10 cellular contexts compared by ENCODE assay signal in genomic region chr1:65105596-65105995, GRCh38.
"Had no signal": no experiment of that assay in that cellular context is flagged by ENCODE, and none has a peak within 500 bp of the region (broad histone marks: within the 10 kb centered on the region; RNA-seq: fewer than 3 reads in every experiment).

No MANE protein-coding gene starts in this region.

- H3K9me3 ChIP-seq: vagina had no signal

- DNase-seq: activated CD4-positive, alpha-beta memory T cell treated with anti-CD3 and anti-CD28 coated beads, Interleukin-2, amount 10 ng/mL, durations not matched to agents 7 days and 5 days; effector CD4-positive, alpha-beta T cell; islet precursor cell; T1000; tibial artery had no signal

- H3K79me2 ChIP-seq: parathyroid adenoma had no signal

- H3K4me3 ChIP-seq: cardiac muscle cell, skin epidermis, tibial artery, vagina had no signal

- H2AFZ ChIP-seq: parathyroid adenoma had no signal

- H3K27ac ChIP-seq: cardiac muscle cell, parathyroid adenoma, skin epidermis, tibial artery, vagina had no signal

- H3K27me3 ChIP-seq: cardiac muscle cell, tibial artery, vagina had no signal

- H3K4me1 ChIP-seq: parathyroid adenoma, tibial artery, vagina had no signal

- ATAC-seq: stimulated activated effector memory CD8-positive, alpha-beta T cell treated with anti-CD3 and anti-CD28 coated beads, Interleukin-12 subunit alpha, Interleukin-12 subunit beta, amount 100 ng/mL, for 72 hours had no signal

- H3K36me3 ChIP-seq: cardiac muscle cell, tibial artery, vagina had no signal
